ENCODE assay signal across 7 cellular contexts in the genomic region with DNA sequence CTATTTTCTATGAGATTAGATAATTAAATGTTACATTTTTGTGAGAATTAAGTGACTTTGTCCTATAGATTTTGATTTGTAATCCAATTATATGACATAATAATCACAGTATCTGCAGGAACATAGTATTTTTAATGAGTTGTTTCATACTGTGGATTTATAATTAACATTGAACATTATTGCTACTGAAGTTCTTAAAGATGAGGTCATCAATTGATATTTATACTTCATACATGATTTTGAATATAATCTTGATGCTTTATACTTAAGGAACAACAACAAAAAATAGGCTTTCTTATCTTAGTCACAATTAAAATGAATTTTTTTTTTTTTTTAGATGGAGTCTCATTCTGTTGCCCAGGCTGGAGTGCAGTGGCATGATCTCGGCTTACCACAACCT.
"Had no signal": no experiment of that assay in that cellular context is flagged by ENCODE, and none has a peak within 500 bp of the region (broad histone marks: within the 10 kb centered on the region; RNA-seq: fewer than 3 reads in every experiment).

No MANE protein-coding gene starts in this region.

- FAIRE-seq: GM12878, GM12891, GM12892, GM18507, GM19239 had no signal

- ATAC-seq: GM12878 had no signal

- DNase-seq: GDM1, GF-D8 had no signal

- H3K4me3 ChIP-seq: GM12878 had no signal
